18 cellular contexts compared by ENCODE assay signal in the genomic region with DNA sequence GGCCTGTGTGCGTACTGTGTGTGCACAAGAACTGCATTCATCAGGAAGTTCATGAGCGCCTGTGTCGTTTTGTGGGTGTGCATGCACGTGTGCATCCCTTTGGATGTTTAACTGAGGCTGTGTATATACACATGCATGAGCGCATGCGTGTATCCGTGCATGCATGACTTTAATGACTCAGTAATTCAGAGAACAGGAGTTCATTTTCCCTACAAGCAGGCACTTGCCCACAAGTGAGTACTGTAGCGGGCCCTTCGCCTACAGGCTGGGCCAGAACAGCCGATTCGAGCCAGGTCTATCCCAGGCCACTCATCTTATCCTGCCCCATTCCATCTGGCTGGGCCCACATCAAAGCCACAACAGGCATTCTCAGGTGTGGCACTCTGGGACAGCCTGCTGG. TPM values are rescaled to one million over a fixed set of nuclear protein-coding genes. Genes with fewer than 3 reads are reported as not detected.
A peak's percentile ranks its signal among the peaks of the same experiment; 100 is the strongest.
DNase-seq lines count a peak whose midpoint lies in the region; ATAC-seq and TF ChIP-seq lines count a peak whose summit lies in the region.
"Had no signal": no experiment of that assay in that cellular context is flagged by ENCODE, and none has a peak within 500 bp of the region (broad histone marks: within the 10 kb centered on the region; RNA-seq: fewer than 3 reads in every experiment).

No MANE protein-coding gene starts in this region.

- H3K27me3 ChIP-seq in mammary epithelial cell (ENCODE audit: insufficient read depth, low read length) = no peaks in the 10 kb centered on the region
- H3K27me3 ChIP-seq in trophoblast cell (ENCODE audit: insufficient read depth, low read length) = no peaks in the 10 kb centered on the region

- peaks cover 22% of the 10 kb centered on the region for H3K4me1 ChIP-seq in mammary epithelial cell (ENCODE audit: insufficient read depth, low read length)
- peaks cover 3 to 5% of the 10 kb centered on the region in 2 experiments for H3K4me1 ChIP-seq in trophoblast cell (ENCODE audit: control insufficient read depth in 1 of 2, insufficient read depth in 2 of 2, low read length in 2 of 2)
- H3K4me1 ChIP-seq in OCI-LY7 (ENCODE audit: insufficient read depth, low read length, poor library complexity, severe bottlenecking) = no peaks in the 10 kb centered on the region

- intact Hi-C loops in mammary epithelial cell (cut with micrococcal nuclease) = loop anchor here (2.0 to 5.0 kb wide), 2 partner anchors 45 to 60 kb away; a partner anchor contains a TSS
- intact Hi-C loops in MCF 10A (cut with micrococcal nuclease) = no loop called here
- intact Hi-C loops in activated CD4-positive, alpha-beta memory T cell treated with anti-CD3 and anti-CD28 coated beads for 36 hours (cut with micrococcal nuclease) = no loop called here
- intact Hi-C loops in OCI-LY7 (cut with micrococcal nuclease; ENCODE audit: unreplicated experiment) = no loop called here

- no peak overlapping the region for H2BK120ac ChIP-seq in trophoblast cell (ENCODE audit: insufficient read depth, low read length, poor library complexity)

- dilution Hi-C loops in mammary epithelial cell (cut with HindIII; ENCODE audit: low sequenced_read_pairs) = loop anchor here (5.0 kb wide), 1 partner anchor 35 kb away; no protein-coding TSS in a partner anchor

- no peaks in the 10 kb centered on the region for H3K36me3 Mint-ChIP-seq in MCF 10A (ENCODE audit: insufficient read depth, unreplicated experiment)
- no peaks in the 10 kb centered on the region for H3K36me3 Mint-ChIP-seq in activated CD4-positive, alpha-beta memory T cell treated with anti-CD3 and anti-CD28 coated beads for 36 hours

- no peak overlapping the region for H4K91ac ChIP-seq in trophoblast cell (ENCODE audit: low read depth, low read length)

- H2AFZ ChIP-seq in mammary epithelial cell (ENCODE audit: low read depth, low read length) = peak overlapping the region; percentile 72
- no peak overlapping the region for H2AFZ ChIP-seq in trophoblast cell (ENCODE audit: insufficient read depth, low read length, poor library complexity)
- no peak overlapping the region for H2AFZ ChIP-seq in OCI-LY7 (ENCODE audit: low read length)

- POLR2A ChIA-PET in MCF 10A (lab: Yijun Ruan, JAX) (no interaction called here), OCI-LY7 (lab: Charles Lee) (no interaction called here)
- POLR2A ChIA-PET in activated CD4-positive, alpha-beta memory T cell treated with anti-CD3 and anti-CD28 coated beads for 36 hours (lab: Charles Lee) = no interaction called here

- DNase-seq in mammary epithelial cell (peak; percentile 91), MCF 10A (ENCODE audit: unreplicated experiment) (no peak), epithelial cell of prostate (ENCODE audit: low read depth, low spot score) (peak; percentile 89), trophoblast cell (no peak), OCI-LY7 (ENCODE audit: low spot score) (no peak)
- DNase-seq in activated CD4-positive, alpha-beta memory T cell treated with anti-CD3 and anti-CD28 coated beads for 36 hours = no peak
- DNase-seq: COR-L47, MV-4-11, NCI-H1436 treated with DMSO at 0.1 percent for 48 hours, NCI-H2107, NCI-H446 treated with DMSO at 0.1 percent for 48 hours, NCI-H748 treated with DMSO at 0.1 percent for 48 hours, SHP77 treated with DMSO at 0.1 percent for 48 hours had no signal

- no peaks in the 10 kb centered on the region for H3K9me3 ChIP-seq in mammary epithelial cell (replicated peaks; ENCODE audit: insufficient read depth, low read length)
- H3K9me3 ChIP-seq in trophoblast cell (ENCODE audit: insufficient read depth, low read depth, low read length) = no peaks in the 10 kb centered on the region
- H3K9me3 ChIP-seq in OCI-LY7 (ENCODE audit: low read length) = no peaks in the 10 kb centered on the region
- H3K9me3 ChIP-seq: A549 had no signal

- H3K4me3 Mint-ChIP-seq in MCF 10A (ENCODE audit: unreplicated experiment) = no peak overlapping the region
- H3K4me3 Mint-ChIP-seq in activated CD4-positive, alpha-beta memory T cell treated with anti-CD3 and anti-CD28 coated beads for 36 hours = no peak overlapping the region
- H3K4me3 Mint-ChIP-seq: CD14-positive monocyte had no signal

- peak overlapping the region; percentile 38 for H3K27ac ChIP-seq in mammary epithelial cell (ENCODE audit: insufficient read depth, low read depth, low read length)
- H3K27ac ChIP-seq in epithelial cell of prostate = peak overlapping the region; percentile 80
- no peak overlapping the region for H3K27ac ChIP-seq in trophoblast cell (ENCODE audit: low read depth, low read length)
- H3K27ac ChIP-seq in OCI-LY7 (ENCODE audit: low read depth, low read length, poor library complexity, severe bottlenecking) = no peak overlapping the region
- H3K27ac ChIP-seq: A549 had no signal

- TF ChIP-seq CTCF in mammary epithelial cell (conservative IDR thresholded peaks at IDR 0.05 in 1 of 2, IDR thresholded peaks at IDR 0.05 in 1 of 2; ENCODE audit: extremely low read depth in 1 of 2, insufficient read depth in 1 of 2, low read depth in 1 of 2, low read length in 2 of 2) (no peak), MCF 10A (IDR thresholded peaks at IDR 0.05; ENCODE audit: unreplicated experiment) (no peak), OCI-LY7 (conservative IDR thresholded peaks at IDR 0.05; ENCODE audit: low read length) (no peak)

- H3K27ac Mint-ChIP-seq in MCF 10A (ENCODE audit: low read depth, unreplicated experiment) = no peak overlapping the region
- H3K27ac Mint-ChIP-seq in activated CD4-positive, alpha-beta memory T cell treated with anti-CD3 and anti-CD28 coated beads for 36 hours = no peak overlapping the region

- H3K14ac ChIP-seq in trophoblast cell (ENCODE audit: low read length) = no peak overlapping the region

- peak overlapping the region; percentile 9 for H3K4ac ChIP-seq in trophoblast cell (ENCODE audit: low read depth, low read length)

- H3K23ac ChIP-seq in trophoblast cell (ENCODE audit: low read length) = peak overlapping the region; percentile 55

- H2BK5ac ChIP-seq in trophoblast cell (ENCODE audit: low read depth, low read length, poor library complexity) = no peak overlapping the region

- no peaks in the 10 kb centered on the region for H3K9me3 Mint-ChIP-seq in MCF 10A (ENCODE audit: unreplicated experiment)
- H3K9me3 Mint-ChIP-seq in activated CD4-positive, alpha-beta memory T cell treated with anti-CD3 and anti-CD28 coated beads for 36 hours = no peaks in the 10 kb centered on the region
- H3K9me3 Mint-ChIP-seq: CD14-positive monocyte had no signal

- H3K4me2 ChIP-seq in mammary epithelial cell (ENCODE audit: insufficient read depth, low read depth, low read length) (peak overlapping the region; percentile 51), trophoblast cell (ENCODE audit: low read length) (no peak overlapping the region), OCI-LY7 (ENCODE audit: low read length) (no peak overlapping the region)
- H3K4me2 ChIP-seq: A549 had no signal

- H3K9me2 ChIP-seq in OCI-LY7 (ENCODE audit: insufficient read depth, low read length) = no peaks in the 10 kb centered on the region

- no peak overlapping the region for H3K18ac ChIP-seq in trophoblast cell (ENCODE audit: low read length)

- H3K4me1 Mint-ChIP-seq in MCF 10A (ENCODE audit: insufficient read depth, unreplicated experiment) = no peaks in the 10 kb centered on the region
- peaks cover 16% of the 10 kb centered on the region for H3K4me1 Mint-ChIP-seq in activated CD4-positive, alpha-beta memory T cell treated with anti-CD3 and anti-CD28 coated beads for 36 hours (ENCODE audit: low read depth)

- no peaks in the 10 kb centered on the region for H3K27me3 Mint-ChIP-seq in MCF 10A (ENCODE audit: insufficient read depth, unreplicated experiment)
- no peaks in the 10 kb centered on the region for H3K27me3 Mint-ChIP-seq in activated CD4-positive, alpha-beta memory T cell treated with anti-CD3 and anti-CD28 coated beads for 36 hours

- no peak overlapping the region for H2BK12ac ChIP-seq in trophoblast cell (ENCODE audit: low read length)

- in situ Hi-C loops in mammary epithelial cell (cut with MboI; ENCODE audit: low sequenced_read_pairs in 2 of 2) = loop anchor here in 1 of 2 donors (25.0 kb wide), 1 partner anchor 100 kb away; a partner anchor contains a TSS

- H3K79me1 ChIP-seq in trophoblast cell (ENCODE audit: low read length) = no peaks in the 10 kb centered on the region

- H2AK5ac ChIP-seq in trophoblast cell (ENCODE audit: low read length) = no peak overlapping the region

- no peak overlapping the region for H4K8ac ChIP-seq in trophoblast cell (ENCODE audit: low read depth, low read length)

- no TSS peak for BruUV-seq in mammary epithelial cell (replicated peaks; lab: Mats Ljungman, UMichigan)
- BruUV-seq in MCF 10A (replicated peaks; lab: Mats Ljungman, UMichigan) = no TSS peak
- no TSS peak for BruUV-seq in OCI-LY7 (replicated peaks; lab: Mats Ljungman, UMichigan)

- 39% methylated on average over 8 of the region's 11 CpGs for WGBS in mammary epithelial cell (ENCODE audit: low coverage, missing lambda C conversion rate)
- no CpG with 5 or more reads among the region's 11 CpGs for WGBS in trophoblast cell (ENCODE audit: extremely low coverage, insufficient coverage, insufficient read length)

- peaks cover 25% of the 10 kb centered on the region for H3K79me2 ChIP-seq in mammary epithelial cell (ENCODE audit: insufficient read depth, low read length)
- H3K79me2 ChIP-seq in trophoblast cell (ENCODE audit: control insufficient read depth, insufficient read depth, low read length, poor library complexity) = peaks cover 6% of the 10 kb centered on the region
- no peaks in the 10 kb centered on the region for H3K79me2 ChIP-seq in OCI-LY7 (ENCODE audit: insufficient read depth, low read depth, low read length)

- H4K12ac ChIP-seq in trophoblast cell (ENCODE audit: low read depth, low read length) = no peak overlapping the region

- H3K36me3 ChIP-seq in mammary epithelial cell (ENCODE audit: insufficient read depth, low read length) = no peaks in the 10 kb centered on the region
- peaks cover 1 to 7% of the 10 kb centered on the region in 2 experiments for H3K36me3 ChIP-seq in trophoblast cell (ENCODE audit: control insufficient read depth in 1 of 2, insufficient read depth in 2 of 2, low read length in 2 of 2)
- H3K36me3 ChIP-seq in OCI-LY7 (ENCODE audit: insufficient read depth, low read length) = no peaks in the 10 kb centered on the region

- H4K20me1 ChIP-seq in mammary epithelial cell (ENCODE audit: insufficient read depth, low read length) = no peaks in the 10 kb centered on the region
- H4K20me1 ChIP-seq in OCI-LY7 (ENCODE audit: insufficient read depth, low read length) = no peaks in the 10 kb centered on the region

- H3K9ac ChIP-seq in mammary epithelial cell (ENCODE audit: insufficient read depth, low read length) = no peak overlapping the region
- no peak overlapping the region for H3K9ac ChIP-seq in trophoblast cell (ENCODE audit: low read length)

- ATAC-seq in HG02763 (IDR thresholded peaks at IDR 0.05; ENCODE audit: unreplicated experiment) = no peak
- ATAC-seq: A549, HCT116, Panc1 had no signal

- CTCF ChIA-PET in mammary epithelial cell (lab: Charles Lee; ENCODE audit: low non-redundant PET) = no interaction called here
- CTCF ChIA-PET in MCF 10A (lab: Yijun Ruan, JAX) = interaction anchor here (0.6 to 1.2 kb wide), 3 partner anchors 9 to 57 kb away, joined by 3 to 4 read pairs (median 3); no protein-coding TSS in a partner anchor
- CTCF ChIA-PET in activated CD4-positive, alpha-beta memory T cell treated with anti-CD3 and anti-CD28 coated beads for 36 hours (lab: Charles Lee) = no interaction called here
- CTCF ChIA-PET in OCI-LY7 (lab: Charles Lee; ENCODE audit: unreplicated experiment) = no interaction called here

- H3K4me3 ChIP-seq in mammary epithelial cell (replicated peaks in 1 of 3; ENCODE audit: insufficient read depth in 1 of 3, low read depth in 2 of 3, low read length in 3 of 3) (no peak overlapping the region), trophoblast cell (ENCODE audit: low read depth, low read length) (no peak overlapping the region), OCI-LY7 (ENCODE audit: low read depth, low read length, poor library complexity, severe bottlenecking) (no peak overlapping the region)
- H3K4me3 ChIP-seq: A549 had no signal

RNA-seq across cellular contexts. Expression of a gene that starts 29.8 kb away (rescaled TPM):
- total RNA-seq in mammary epithelial cell = 10 to 100 TPM in 1 of 2 donors, 1 to 10 TPM in 1; 9.7 to 19.7 TPM
- polyA plus RNA-seq in mammary epithelial cell = 17.4 TPM
- 18.8 TPM for polyA minus RNA-seq in mammary epithelial cell
- 3.4 and 3.9 TPM in 2 replicates for total RNA-seq in MCF 10A (2022)
- 34.0 and 35.3 TPM in 2 replicates for polyA plus RNA-seq in trophoblast cell (2013)
- 1 to 10 TPM; 9.8 to 9.9 TPM for total RNA-seq in activated CD4-positive, alpha-beta memory T cell treated with anti-CD3 and anti-CD28 coated beads for 36 hours
- total RNA-seq in OCI-LY7 (2014; rRNA removed; shearing (Covaris generic)) = 1.8 and 2.2 TPM in 2 replicates
- 3.2 and 3.9 TPM in 2 replicates for total RNA-seq in OCI-LY7 (2022)

RNA-seq across cellular contexts. Expression of a gene that starts 43.6 kb away (rescaled TPM):
- total RNA-seq in mammary epithelial cell (10 to 100 TPM; 11.3 to 17.6 TPM), MCF 10A (2022) (15.8 and 17.9 TPM in 2 replicates), OCI-LY7 (2022) (26.0 and 31.2 TPM in 2 replicates)
- 14.6 TPM for polyA plus RNA-seq in mammary epithelial cell
- polyA minus RNA-seq in mammary epithelial cell = 38.8 TPM
- 2.1 and 2.3 TPM in 2 replicates for polyA plus RNA-seq in trophoblast cell (2013)
- 10 to 100 TPM; 49.1 to 52.7 TPM for total RNA-seq in activated CD4-positive, alpha-beta memory T cell treated with anti-CD3 and anti-CD28 coated beads for 36 hours
- total RNA-seq in OCI-LY7 (2014; rRNA removed; shearing (Covaris generic)) = 18.4 and 21.4 TPM in 2 replicates

Comparison
In these comparisons a context has a peak if more than half of its experiments do, and no peak if none do; other contexts are left out.
1. DNase-seq: peak in mammary epithelial cell (single experiment) and epithelial cell of prostate (single experiment); none in MCF 10A (single experiment), trophoblast cell (0 of 2), activated CD4-positive, alpha-beta memory T cell treated with anti-CD3 and anti-CD28 coated beads for 36 hours (single experiment) and OCI-LY7 (single experiment).
2. H3K27ac ChIP-seq: peak in mammary epithelial cell (single experiment) and epithelial cell of prostate (single experiment); none in trophoblast cell (single experiment) and OCI-LY7 (single experiment).